Comparison of ENCODE assay signal across 9 cellular contexts in the genomic region with DNA sequence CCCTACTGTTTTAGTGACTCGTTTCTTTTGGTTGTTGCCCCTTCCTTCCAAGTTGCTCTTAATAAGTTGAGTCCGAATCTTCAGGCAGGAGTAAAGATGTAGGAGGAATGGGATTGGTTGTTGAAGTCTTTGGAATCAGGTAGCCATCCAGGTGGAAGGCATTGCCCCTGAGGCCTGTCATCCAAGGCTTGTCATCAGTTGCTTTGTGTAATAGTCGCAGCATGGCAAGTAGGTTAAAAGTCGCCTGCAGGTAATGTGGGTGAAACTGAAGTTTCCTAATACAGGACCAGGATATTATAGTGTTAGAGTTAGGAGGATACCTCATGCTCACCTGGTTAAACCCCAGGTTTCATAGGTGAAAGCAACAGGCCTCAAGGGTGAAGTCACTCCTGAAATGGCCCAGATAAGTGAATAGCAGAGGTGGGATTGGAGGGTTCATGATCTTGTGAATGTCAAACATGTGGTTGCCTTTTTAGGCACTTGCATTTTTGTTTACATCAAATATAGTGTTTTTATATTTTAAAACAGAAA. TPM values are rescaled to one million over a fixed set of nuclear protein-coding genes. Genes with fewer than 3 reads are reported as not detected.
A peak's percentile ranks its signal among the peaks of the same experiment; 100 is the strongest.
DNase-seq lines count a peak whose midpoint lies in the region; ATAC-seq and TF ChIP-seq lines count a peak whose summit lies in the region.
"Had no signal": no experiment of that assay in that cellular context is flagged by ENCODE, and none has a peak within 500 bp of the region (broad histone marks: within the 10 kb centered on the region; RNA-seq: fewer than 3 reads in every experiment).

No MANE protein-coding gene starts in this region.

- ATAC-seq in GM21447 (IDR thresholded peaks at IDR 0.05; ENCODE audit: unreplicated experiment): no peak

- H3K9me3 Mint-ChIP-seq in T-helper 1 cell treated with Interleukin-12 subunit alpha and Interleukin-12 subunit beta and Interleukin-4 antibody, amounts not matched to agents 30 μg/mL and 1 μg/mL, for 36 hours: no peaks in the 10 kb centered on the region
- H3K9me3 Mint-ChIP-seq in activated naive CD8-positive, alpha-beta T cell treated with anti-CD3 and anti-CD28 coated beads for 36 hours: no peaks in the 10 kb centered on the region

- H3K36me3 Mint-ChIP-seq in T-helper 1 cell treated with Interleukin-12 subunit alpha and Interleukin-12 subunit beta and Interleukin-4 antibody, amounts not matched to agents 30 μg/mL and 1 μg/mL, for 36 hours (ENCODE audit: low read depth): no peaks in the 10 kb centered on the region
- no peaks in the 10 kb centered on the region for H3K36me3 Mint-ChIP-seq in activated naive CD8-positive, alpha-beta T cell treated with anti-CD3 and anti-CD28 coated beads for 36 hours

- DNase-seq in T-helper 1 cell: no peak
- DNase-seq in activated naive CD8-positive, alpha-beta T cell treated with anti-CD3 and anti-CD28 coated beads for 36 hours: no peak
- DNase-seq in kidney epithelial cell (ENCODE audit: low read depth): no peak
- DNase-seq in stomach: no peak
- no peak for DNase-seq in SW 1271 (lab: John Stamatoyannopoulos, UW)
- DNase-seq in NCI-H446 treated with DMSO at 0.1 percent for 48 hours (lab: John Stamatoyannopoulos, UW): no peak

- peak overlapping the region; percentile 70 for H3K4me3 Mint-ChIP-seq in T-helper 1 cell treated with Interleukin-12 subunit alpha and Interleukin-12 subunit beta and Interleukin-4 antibody, amounts not matched to agents 30 μg/mL and 1 μg/mL, for 36 hours
- peak overlapping the region; percentile 79 for H3K4me3 Mint-ChIP-seq in activated naive CD8-positive, alpha-beta T cell treated with anti-CD3 and anti-CD28 coated beads for 36 hours

- H3K36me3 ChIP-seq in kidney epithelial cell (ENCODE audit: control insufficient read depth, insufficient read depth, low read length) (no peaks in the 10 kb centered on the region), stomach (peaks cover 0 to 13% (median 10%) of the 10 kb centered on the region in 4 donors)

- peaks cover 26% of the 10 kb centered on the region for H3K27me3 Mint-ChIP-seq in T-helper 1 cell treated with Interleukin-12 subunit alpha and Interleukin-12 subunit beta and Interleukin-4 antibody, amounts not matched to agents 30 μg/mL and 1 μg/mL, for 36 hours (ENCODE audit: low read depth)
- H3K27me3 Mint-ChIP-seq in activated naive CD8-positive, alpha-beta T cell treated with anti-CD3 and anti-CD28 coated beads for 36 hours: peaks cover 17% of the 10 kb centered on the region

- 68 to 73% (median 70%) methylated on average over 4 of the region's 4 CpGs for WGBS in stomach, 5 donors

- H3K4me1 ChIP-seq in stomach: peaks cover 9 to 42% (median 22%) of the 10 kb centered on the region in 4 donors

- H3K4me3 ChIP-seq in kidney epithelial cell (ENCODE audit: low read depth, low read length) (peak overlapping the region; percentile 63), stomach (peak overlapping the region; percentile 59 to 86 (median 82))

- no peak for TF ChIP-seq POLR2A in stomach (IDR thresholded peaks at IDR 0.05)

- TF ChIP-seq EP300 in stomach (IDR thresholded peaks at IDR 0.05): no peak

- H3K27ac ChIP-seq in stomach: peak overlapping the region in 4 of 5 donors; percentile 82 to 92 (median 86)

- H3K27ac Mint-ChIP-seq in T-helper 1 cell treated with Interleukin-12 subunit alpha and Interleukin-12 subunit beta and Interleukin-4 antibody, amounts not matched to agents 30 μg/mL and 1 μg/mL, for 36 hours: peak overlapping the region; percentile 58
- no peak overlapping the region for H3K27ac Mint-ChIP-seq in activated naive CD8-positive, alpha-beta T cell treated with anti-CD3 and anti-CD28 coated beads for 36 hours

- no peaks in the 10 kb centered on the region for H3K9me3 ChIP-seq in stomach

- intact Hi-C loops in stomach (cut with DNase I; ENCODE audit: low total_unique reads): no loop called here

- H3K27me3 ChIP-seq in kidney epithelial cell (ENCODE audit: control insufficient read depth, insufficient read depth, low read length) (no peaks in the 10 kb centered on the region), stomach (no peaks in the 10 kb centered on the region)

- peaks cover 15% of the 10 kb centered on the region for H3K4me1 Mint-ChIP-seq in T-helper 1 cell treated with Interleukin-12 subunit alpha and Interleukin-12 subunit beta and Interleukin-4 antibody, amounts not matched to agents 30 μg/mL and 1 μg/mL, for 36 hours (ENCODE audit: low read depth)
- peaks cover 18% of the 10 kb centered on the region for H3K4me1 Mint-ChIP-seq in activated naive CD8-positive, alpha-beta T cell treated with anti-CD3 and anti-CD28 coated beads for 36 hours

- TF ChIP-seq CTCF in kidney epithelial cell (IDR thresholded peaks at IDR 0.05; ENCODE audit: insufficient read depth, low read length, poor library complexity, severe bottlenecking): no peak
- TF ChIP-seq CTCF in stomach (IDR thresholded peaks at IDR 0.05): no peak

RNA-seq across cellular contexts. Expression of a gene that starts 0.9 kb away (rescaled TPM):
- 1 to 10 TPM; 8.7 to 9.2 TPM for total RNA-seq in activated naive CD8-positive, alpha-beta T cell treated with anti-CD3 and anti-CD28 coated beads for 36 hours
- total RNA-seq in kidney epithelial cell (21.6 and 32.2 TPM in 2 replicates), stomach (10 to 100 TPM in 3 of 5 donors, 1 to 10 TPM in 2; 4.7 to 69.2 (median 23.1) TPM)
- polyA plus RNA-seq in stomach: 10 to 100 TPM; 14.6 to 22.8 (median 22.5) TPM

RNA-seq across cellular contexts. Expression of a gene that starts 29.1 kb away (rescaled TPM):
- not detected for total RNA-seq in activated naive CD8-positive, alpha-beta T cell treated with anti-CD3 and anti-CD28 coated beads for 36 hours
- total RNA-seq in kidney epithelial cell (not detected in 2 replicates), stomach (10 to 100 TPM in 4 of 5 donors, under 1 TPM in 1; 0.29 to 51.6 (median 23.2) TPM)
- polyA plus RNA-seq in stomach: 10 to 100 TPM; 20.2 to 35.3 (median 28.9) TPM
- total RNA-seq: activated CD8-positive, alpha-beta memory T cell treated with anti-CD3 and anti-CD28 coated beads for 36 hours had no signal
